Comparison of ENCODE assay signal across 8 cellular contexts in the genomic region with DNA sequence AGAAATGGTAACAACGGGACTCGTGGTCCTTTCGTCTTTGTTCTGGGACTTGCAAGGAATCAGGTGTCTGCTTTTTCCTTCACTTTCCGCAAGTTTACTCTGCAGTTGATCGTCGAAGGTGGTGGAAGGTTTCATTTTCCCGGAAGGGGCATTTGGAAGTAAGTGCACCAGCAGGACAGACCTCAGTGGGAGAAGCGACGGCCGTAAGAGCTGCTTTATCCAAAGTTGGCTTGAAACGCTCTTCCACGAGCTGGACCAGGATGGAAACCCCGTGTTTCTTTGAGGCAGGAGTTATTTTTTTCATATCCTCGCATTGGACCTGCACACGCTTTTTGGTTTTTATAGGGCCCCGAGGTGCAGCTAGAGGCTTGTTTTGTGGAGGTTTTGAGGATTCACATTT. TPM values are rescaled to one million over a fixed set of nuclear protein-coding genes. Genes with fewer than 3 reads are reported as not detected.
DNase-seq lines count a peak whose midpoint lies in the region; FAIRE-seq and TF ChIP-seq lines count a peak whose summit lies in the region.

No MANE protein-coding gene starts in this region.

- H3K4me1 Mint-ChIP-seq in chondrocyte (ENCODE audit: low read depth) = peaks cover 50% of the 10 kb centered on the region

- peaks cover 13% of the 10 kb centered on the region for H3K36me3 Mint-ChIP-seq in chondrocyte (ENCODE audit: low read depth)

- no peak for FAIRE-seq in GM19239 (lab: Jason Lieb, UNC)

- intact Hi-C loops in A673 (cut with micrococcal nuclease; ENCODE audit: unreplicated experiment) = no loop called here

- CTCF ChIA-PET in A673 (lab: Charles Lee) = no interaction called here

- TF ChIP-seq CTCF in A673 (conservative IDR thresholded peaks at IDR 0.05; ENCODE audit: low read depth, low read length) (no peak), chondrocyte (IDR thresholded peaks at IDR 0.05) (no peak)

- H3K36me3 ChIP-seq in A673 (ENCODE audit: insufficient read depth, low read length, poor library complexity, severe bottlenecking) (no peaks in the 10 kb centered on the region), muscle layer of colon (ENCODE audit: insufficient read depth, low read length) (no peaks in the 10 kb centered on the region)

- POLR2A ChIA-PET in A673 (lab: Charles Lee; ENCODE audit: low non-redundant PET) = no interaction called here

- no peak overlapping the region for H3K27ac ChIP-seq in A673 (ENCODE audit: low read depth, low read length, poor library complexity, severe bottlenecking)
- H3K27ac ChIP-seq in muscle layer of colon (ENCODE audit: low read depth, low read length) = peak overlapping the region; percentile 90

- TSS peak; percentile 80 for BruUV-seq in A673 (replicated peaks; lab: Mats Ljungman, UMichigan)

- peak overlapping the region; percentile 97 for H3K9ac ChIP-seq in muscle layer of colon (ENCODE audit: low read length)

- peak overlapping the region; percentile 85 for H3K4me3 Mint-ChIP-seq in chondrocyte (ENCODE audit: unreplicated experiment)

- H3K9me3 ChIP-seq in A673 (ENCODE audit: low read depth, low read length, poor library complexity, severe bottlenecking) (no peaks in the 10 kb centered on the region), muscle layer of colon (ENCODE audit: low read length) (no peaks in the 10 kb centered on the region)

- no peak for DNase-seq in A673 (ENCODE audit: low spot score)
- no peak for DNase-seq in Jurkat, Clone E6-1 (ENCODE audit: low read depth, low spot score)
- no peak for DNase-seq in chondrocyte (ENCODE audit: low spot score)
- DNase-seq in anterior cingulate cortex (lab: John Stamatoyannopoulos, UW) = no peak
- no peak for DNase-seq in GM19239 (ENCODE audit: insufficient read length, low spot score)
- no peak for DNase-seq in cortex of kidney (lab: John Stamatoyannopoulos, UW)
- DNase-seq in NCI-H1694 treated with DMSO at 0.1 percent for 48 hours (lab: John Stamatoyannopoulos, UW) = no peak

- no peaks in the 10 kb centered on the region for H3K27me3 Mint-ChIP-seq in chondrocyte (ENCODE audit: low read depth)

- H3K9me3 Mint-ChIP-seq in chondrocyte (ENCODE audit: low read depth) = no peaks in the 10 kb centered on the region

- H3K4me1 ChIP-seq in A673 (ENCODE audit: insufficient read depth, low read length, poor library complexity, severe bottlenecking) (no peaks in the 10 kb centered on the region), muscle layer of colon (ENCODE audit: insufficient read depth, low read length) (peaks cover 52% of the 10 kb centered on the region)

- peak overlapping the region; percentile 95 for H3K27ac Mint-ChIP-seq in chondrocyte (ENCODE audit: unreplicated experiment)

- H3K27me3 ChIP-seq in A673 (replicated peaks; ENCODE audit: insufficient read depth, low read depth, low read length, poor library complexity) = no peaks in the 10 kb centered on the region
- H3K27me3 ChIP-seq in muscle layer of colon (ENCODE audit: control insufficient read depth in 1 of 2, insufficient read depth in 2 of 2, low read length in 2 of 2) = no peaks in the 10 kb centered on the region

- H3K4me3 ChIP-seq in A673 (ENCODE audit: low read depth, low read length, poor library complexity, severe bottlenecking) = peak overlapping the region; percentile 93
- H3K4me3 ChIP-seq in Jurkat, Clone E6-1 (ENCODE audit: low read length) = peak overlapping the region; percentile 65
- H3K4me3 ChIP-seq in muscle layer of colon (ENCODE audit: low read depth in 1 of 2, low read length in 2 of 2) = peak overlapping the region; percentile 73 to 83

RNA-seq across cellular contexts. Expression of a gene that starts 1.2 kb away (rescaled TPM):
- total RNA-seq in A673 (2021) (76.9 and 85.8 TPM in 2 replicates), chondrocyte (264 to 370 TPM (median 359 TPM) in 3 replicates)
- polyA plus RNA-seq in Jurkat, Clone E6-1 (2012; ENCODE audit: insufficient read depth, insufficient read length) = 70.9 TPM

RNA-seq across cellular contexts. Expression of a gene that starts 30.7 kb away (rescaled TPM):
- total RNA-seq in A673 (2021) (21.2 and 25.9 TPM in 2 replicates), chondrocyte (27.3 to 33.8 TPM (median 32.0 TPM) in 3 replicates)
- polyA plus RNA-seq in Jurkat, Clone E6-1 (2012; ENCODE audit: insufficient read depth, insufficient read length) = 39.0 TPM
